Comparison of ENCODE assay signal across 9 cellular contexts in genomic region chr15:43593328-43594183, GRCh38. TPM values are rescaled to one million over a fixed set of nuclear protein-coding genes. Genes with fewer than 3 reads are reported as not detected.
DNase-seq lines count a peak whose midpoint lies in the region; ATAC-seq and TF ChIP-seq lines count a peak whose summit lies in the region.
"Not testable (repeated sequence)": the region's sequence is repeated elsewhere in the genome, so short reads cannot be mapped to it uniquely, and the experiment has no call there.
"Had no signal": no experiment of that assay in that cellular context is flagged by ENCODE, and none has a peak within 500 bp of the region (broad histone marks: within the 10 kb centered on the region; RNA-seq: fewer than 3 reads in every experiment).

TSS of gene CKMT1B (plus strand) at chr15:43594027. CDS start at chr15:43594219, 192 bp downstream.

- H3K9me3 Mint-ChIP-seq in activated CD4-positive, alpha-beta T cell treated with anti-CD3 and anti-CD28 coated beads for 36 hours (ENCODE audit: low read depth); natural killer cell: not testable (repeated sequence)

- not testable (repeated sequence) for H3K4me1 Mint-ChIP-seq in activated CD4-positive, alpha-beta T cell treated with anti-CD3 and anti-CD28 coated beads for 36 hours; natural killer cell

- not testable (repeated sequence) for H4K91ac ChIP-seq in IMR-90 (ENCODE audit: insufficient read depth, low read depth, low read length)

- H2AK5ac ChIP-seq in IMR-90 (ENCODE audit: low read depth, low read length): not testable (repeated sequence)

- POLR2A ChIA-PET in IMR-90 (lab: Charles Lee; ENCODE audit: unreplicated experiment); activated CD4-positive, alpha-beta T cell treated with anti-CD3 and anti-CD28 coated beads for 36 hours (lab: Charles Lee): not testable (repeated sequence)

- not testable (repeated sequence) for H3K14ac ChIP-seq in IMR-90 (replicated peaks; ENCODE audit: low read depth, low read length)

- H2AFZ ChIP-seq in IMR-90 (replicated peaks; ENCODE audit: low read length, poor library complexity): not testable (repeated sequence)

- in situ Hi-C loops in IMR-90 (cut with MboI; ENCODE audit: low sequenced_read_pairs): not testable (repeated sequence)

- not testable (repeated sequence) for H3K18ac ChIP-seq in IMR-90 (ENCODE audit: low read depth, low read length)

- H4K5ac ChIP-seq in IMR-90 (ENCODE audit: low read depth, low read length): not testable (repeated sequence)

- H3K27ac Mint-ChIP-seq in activated CD4-positive, alpha-beta T cell treated with anti-CD3 and anti-CD28 coated beads for 36 hours; natural killer cell: not testable (repeated sequence)

- not testable (repeated sequence) for TF ChIP-seq POLR2A in IMR-90 (IDR thresholded peaks at IDR 0.05; ENCODE audit: low read depth, low read length); body of pancreas (IDR thresholded peaks at IDR 0.05); thyroid gland (IDR thresholded peaks at IDR 0.05)

- H4K8ac ChIP-seq in IMR-90 (ENCODE audit: low read depth in 2 of 2, low read length in 2 of 2): not testable (repeated sequence)

- not testable (repeated sequence) for H3K4ac ChIP-seq in IMR-90 (ENCODE audit: low read depth, low read length)

- not testable (repeated sequence) for H3K4me2 ChIP-seq in IMR-90 (ENCODE audit: low read depth, low read length)

- H3K23ac ChIP-seq in IMR-90 (ENCODE audit: low read depth, low read length): not testable (repeated sequence)

- no CpG with 5 or more reads among the region's 42 CpGs for WGBS in IMR-90 (ENCODE audit: extremely low coverage in 2 of 2, insufficient read length in 1 of 2), 2 experiments
- WGBS in body of pancreas, 2 donors: no CpG with 5 or more reads among the region's 42 CpGs
- no CpG with 5 or more reads among the region's 42 CpGs for WGBS in thyroid gland, 2 donors

- H3K9ac ChIP-seq in IMR-90 (ENCODE audit: low read depth, low read length): not testable (repeated sequence)

- H4K20me1 ChIP-seq in IMR-90 (ENCODE audit: insufficient read depth, low read length): not testable (repeated sequence)

- not testable (repeated sequence) for H3K36me3 ChIP-seq in IMR-90 (ENCODE audit: control insufficient read depth, insufficient read depth, low read length); body of pancreas (replicated peaks in 1 of 2; ENCODE audit: insufficient read depth in 1 of 2, low read depth in 2 of 2); thyroid gland

- H2BK120ac ChIP-seq in IMR-90 (ENCODE audit: low read depth, low read length): not testable (repeated sequence)

- H3K36me3 Mint-ChIP-seq in activated CD4-positive, alpha-beta T cell treated with anti-CD3 and anti-CD28 coated beads for 36 hours (ENCODE audit: low read depth); natural killer cell: not testable (repeated sequence)

- H3K4me3 ChIP-seq in IMR-90 (ENCODE audit: insufficient read depth, low read depth, low read length); body of pancreas; thyroid gland (replicated peaks in 1 of 3): not testable (repeated sequence)
- peak within 1 kb of the TSS; percentile 15 for H3K4me3 ChIP-seq in epithelial cell of esophagus (ENCODE audit: low read length)

- H3K79me1 ChIP-seq in IMR-90 (ENCODE audit: low read depth in 1 of 2, low read length in 2 of 2): not testable (repeated sequence)

- H3K27ac ChIP-seq in IMR-90 (ENCODE audit: insufficient read depth, low read length); body of pancreas; thyroid gland: not testable (repeated sequence)

- ATAC-seq in IMR-90 (ENCODE audit: low read depth) (peak; percentile 54), body of pancreas (peak; percentile 66), left colon (peak; percentile 80), natural killer cell (peak; percentile 23 to 32 (median 27))
- peak; percentile 34 for ATAC-seq in activated CD4-positive, alpha-beta T cell treated with anti-CD3 and anti-CD28 coated beads for 36 hours

- dilution Hi-C loops in IMR-90 (cut with HindIII; ENCODE audit: low sequenced_read_pairs, unreplicated experiment): not testable (repeated sequence)

- H2BK20ac ChIP-seq in IMR-90 (ENCODE audit: low read depth, low read length): not testable (repeated sequence)

- not testable (repeated sequence) for H3K9me3 ChIP-seq in IMR-90 (ENCODE audit: control insufficient read depth, insufficient read depth, low read length); body of pancreas; thyroid gland

- peaks cover 10% of the 10 kb centered on the region for H3K27me3 Mint-ChIP-seq in activated CD4-positive, alpha-beta T cell treated with anti-CD3 and anti-CD28 coated beads for 36 hours
- peaks cover 13 to 19% of the 10 kb centered on the region in 2 donors for H3K27me3 Mint-ChIP-seq in natural killer cell (ENCODE audit: low read depth in 2 of 2)

- not testable (repeated sequence) for TF ChIP-seq CTCF in IMR-90 (conservative IDR thresholded peaks at IDR 0.05; ENCODE audit: low read depth, low read length); body of pancreas (IDR thresholded peaks at IDR 0.05); epithelial cell of esophagus (IDR thresholded peaks at IDR 0.05; ENCODE audit: insufficient read depth, low read depth, low read length, missing control alignments); natural killer cell (IDR thresholded peaks at IDR 0.05); thyroid gland (IDR thresholded peaks at IDR 0.05)

- not testable (repeated sequence) for H2BK15ac ChIP-seq in IMR-90 (ENCODE audit: low read depth, low read length)

- TF ChIP-seq RAD21 in IMR-90 (IDR thresholded peaks at IDR 0.05; ENCODE audit: low read length): not testable (repeated sequence)

- BruUV-seq in IMR-90 (replicated peaks; lab: Mats Ljungman, UMichigan): not testable (repeated sequence)

- not testable (repeated sequence) for H2BK5ac ChIP-seq in IMR-90 (ENCODE audit: low read depth, low read length, poor library complexity, severe bottlenecking)

- H3K4me3 Mint-ChIP-seq in activated CD4-positive, alpha-beta T cell treated with anti-CD3 and anti-CD28 coated beads for 36 hours; natural killer cell: not testable (repeated sequence)

- DNase-seq in IMR-90; activated CD4-positive, alpha-beta T cell treated with anti-CD3 and anti-CD28 coated beads for 36 hours; body of pancreas; epithelial cell of esophagus (ENCODE audit: low read depth); left colon; natural killer cell; thyroid gland: not testable (repeated sequence)

- not testable (repeated sequence) for H3K9me1 ChIP-seq in IMR-90 (ENCODE audit: insufficient read depth, low read length)

- CTCF ChIA-PET in IMR-90 (lab: Yijun Ruan, JAX); activated CD4-positive, alpha-beta T cell treated with anti-CD3 and anti-CD28 coated beads for 36 hours (lab: Charles Lee): not testable (repeated sequence)

- intact Hi-C loops in IMR-90 (cut with micrococcal nuclease); activated CD4-positive, alpha-beta T cell treated with anti-CD3 and anti-CD28 coated beads for 36 hours (cut with DNase I, micrococcal nuclease); body of pancreas (cut with DNase I); left colon (cut with DNase I, micrococcal nuclease); natural killer cell (cut with micrococcal nuclease); thyroid gland (cut with DNase I): not testable (repeated sequence)

- not testable (repeated sequence) for H3K27me3 ChIP-seq in IMR-90 (ENCODE audit: control insufficient read depth, insufficient read depth, low read length); body of pancreas; thyroid gland

- not testable (repeated sequence) for H2AK9ac ChIP-seq in IMR-90 (replicated peaks; ENCODE audit: low read depth, low read length, poor library complexity)

- not testable (repeated sequence) for H3K4me1 ChIP-seq in IMR-90 (ENCODE audit: control insufficient read depth, insufficient read depth, low read length); body of pancreas; thyroid gland

- H3K56ac ChIP-seq in IMR-90 (ENCODE audit: extremely low read depth, insufficient read depth, low read length): not testable (repeated sequence)

RNA-seq across cellular contexts. Expression of gene CKMT1B, which starts in this region (rescaled TPM):
- total RNA-seq in IMR-90 (2012; rRNA removed) (not detected in 2 replicates), body of pancreas (10 to 100 TPM in 1 of 2 donors, 1 to 10 TPM in 1; 5.9 to 13.5 TPM), left colon (100 to 1,000 TPM; 168 to 277 TPM), natural killer cell (not detected), thyroid gland (10 to 100 TPM in 3 of 4 donors, 1 to 10 TPM in 1; 4.3 to 41.2 (median 21.8) TPM)
- polyA plus RNA-seq in IMR-90 (2012; rRNA removed): 0.07 TPM in 1 of 2 replicates, not detected in the other
- polyA plus RNA-seq in IMR-90 (2012; cell fraction: cytosol; rRNA removed): not detected in 2 replicates
- polyA plus RNA-seq in IMR-90 (2012; cell fraction: nucleus; rRNA removed; ENCODE audit: low replicate concordance): 0.13 TPM in 1 of 2 replicates, not detected in the other
- under 1 TPM in 1 of 2 experiments, not detected in 1; 0.25 TPM for total RNA-seq in activated CD4-positive, alpha-beta T cell treated with anti-CD3 and anti-CD28 coated beads for 36 hours
- total RNA-seq: fibroblast of lung, posterior vena cava had no signal
- polyA plus RNA-seq: fibroblast of lung had no signal

Comparison
In these comparisons a context has a peak if more than half of its experiments do, and no peak if none do; other contexts are left out.
1. Peak in ATAC-seq in IMR-90; RNA of the gene not detected or under 1 TPM.
2. Peak in ATAC-seq in activated CD4-positive, alpha-beta T cell treated with anti-CD3 and anti-CD28 coated beads for 36 hours; RNA of the gene not detected or under 1 TPM.
3. Peak in ATAC-seq in natural killer cell; RNA of the gene not detected or under 1 TPM.
4. ATAC-seq: peak in every context shown above with its lines; median percentile 80 in left colon; 66 in body of pancreas; 54 in IMR-90; 34 in activated CD4-positive, alpha-beta T cell treated with anti-CD3 and anti-CD28 coated beads for 36 hours; 27 in natural killer cell.